31 cellular contexts compared by ENCODE assay signal in the genomic region with DNA sequence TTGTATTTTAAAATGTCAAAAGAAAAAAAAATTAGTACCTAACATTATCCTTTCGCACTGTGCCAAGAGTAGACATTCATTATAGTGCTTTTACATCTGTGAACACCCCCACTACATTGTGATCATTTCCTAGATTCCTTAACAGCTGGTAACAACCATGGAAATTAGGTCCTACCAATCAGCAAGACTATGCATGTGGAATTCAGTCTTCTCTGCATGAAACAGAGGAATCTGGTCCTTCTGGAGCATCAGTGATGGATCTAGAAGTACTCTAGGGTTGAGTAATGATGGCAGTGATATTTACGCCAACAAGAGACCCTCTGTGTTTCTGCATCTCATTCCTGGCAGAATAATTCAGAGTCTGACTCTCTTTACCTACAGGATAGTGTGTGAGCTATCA. TPM values are rescaled to one million over a fixed set of nuclear protein-coding genes. Genes with fewer than 3 reads are reported as not detected.
"Had no signal": no experiment of that assay in that cellular context is flagged by ENCODE, and none has a peak within 500 bp of the region (broad histone marks: within the 10 kb centered on the region; RNA-seq: fewer than 3 reads in every experiment).

No MANE protein-coding gene starts in this region.

- H3K36me3 Mint-ChIP-seq: activated naive CD4-positive, alpha-beta T cell treated with anti-CD3 and anti-CD28 coated beads, Interleukin-2, amount 50 U/mL, for 72 hours had no signal

- DNase-seq: activated CD4-positive, alpha-beta T cell treated with anti-CD3 and anti-CD28 coated beads, Interleukin-2, amount 10 ng/mL, durations not matched to agents 24 days and 14 days; activated CD4-positive, alpha-beta T cell treated with anti-CD3 and anti-CD28 coated beads, Interleukin-2, amount 50 U/mL, for 4 hours; activated CD8-positive, alpha-beta T cell treated with anti-CD3 and anti-CD28 coated beads, Interleukin-2, amount 10 ng/mL, durations not matched to agents 7 days and 5 days; activated gamma-delta T cell treated with Interleukin-2 at 50 U/mL for 16 hours; activated T-cell treated with anti-CD3 and anti-CD28 coated beads, Interleukin-2, amount 50 U/mL, for 4 hours; adrenal gland; anterior cingulate cortex; NCI-H1048; NCI-H146; NCI-H187; NCI-H2029 treated with DMSO at 0.1 percent for 48 hours; NCI-H2107; NCI-H2171; NCI-H510A; NCI-H526; NCI-H748 treated with DMSO at 0.1 percent for 48 hours; NK-92 treated with Interleukin-12 subunit alpha and Interleukin-12 subunit beta, amount 100 ng/mL, for 24 hours; PC-9; SW 1271; T-helper 9 cell had no signal

- H3K4me1 ChIP-seq: adrenal gland had no signal

- H3K4me3 Mint-ChIP-seq: activated CD4-positive, alpha-beta T cell treated with anti-CD3 and anti-CD28 coated beads, Interleukin-2, amount 10 ng/mL, durations not matched to agents 24 days and 14 days; activated CD8-positive, alpha-beta T cell treated with anti-CD3 and anti-CD28 coated beads, Interleukin-2, amount 10 ng/mL, durations not matched to agents 7 days and 5 days; activated naive CD4-positive, alpha-beta T cell treated with anti-CD3 and anti-CD28 coated beads for 36 hours; activated T-cell treated with anti-CD3 and anti-CD28 coated beads, Interleukin-2, amount 50 U/mL, for 4 hours; activated T-helper 1 cell treated with anti-CD3 and anti-CD28 coated beads, Interleukin-12 subunit alpha, Interleukin-12 subunit beta, Interleukin-2, Interleukin-4 antibody, amounts not matched to agents 30 ng/mL and 10 ng/mL and 1 ng/mL, durations not matched to agents 14 hours and 24 hours and 36 hours; central memory CD8-positive, alpha-beta T cell had no signal

- ATAC-seq: activated CD8-positive, alpha-beta T cell treated with anti-CD3 and anti-CD28 coated beads, Interleukin-2, amount 10 ng/mL, durations not matched to agents 7 days and 5 days; K562; Right ventricle myocardium inferior had no signal

- H3K27ac Mint-ChIP-seq: activated CD4-positive, alpha-beta T cell treated with anti-CD3 and anti-CD28 coated beads, Interleukin-2, amount 10 ng/mL, durations not matched to agents 24 days and 14 days; activated CD8-positive, alpha-beta T cell treated with anti-CD3 and anti-CD28 coated beads, Interleukin-2, amount 10 ng/mL, durations not matched to agents 7 days and 5 days; activated naive CD4-positive, alpha-beta T cell treated with anti-CD3 and anti-CD28 coated beads for 36 hours; activated naive CD4-positive, alpha-beta T cell treated with anti-CD3 and anti-CD28 coated beads, Interleukin-2, amount 50 U/mL, for 72 hours; activated T-helper 1 cell treated with anti-CD3 and anti-CD28 coated beads, Interleukin-12 subunit alpha, Interleukin-12 subunit beta, Interleukin-2, Interleukin-4 antibody, amounts not matched to agents 30 ng/mL and 10 ng/mL and 1 ng/mL, durations not matched to agents 14 hours and 24 hours and 36 hours had no signal

- H3K27ac ChIP-seq: adrenal gland, cardiac muscle cell, PC-9, RWPE1, VCaP had no signal

- H3K9me3 Mint-ChIP-seq: activated CD4-positive, alpha-beta T cell treated with anti-CD3 and anti-CD28 coated beads, Interleukin-2, amount 10 ng/mL, durations not matched to agents 24 days and 14 days; activated naive CD4-positive, alpha-beta T cell treated with anti-CD3 and anti-CD28 coated beads for 36 hours; activated naive CD4-positive, alpha-beta T cell treated with anti-CD3 and anti-CD28 coated beads, Interleukin-2, amount 50 U/mL, for 72 hours; activated T-cell treated with anti-CD3 and anti-CD28 coated beads, Interleukin-2, amount 50 U/mL, for 4 hours; activated T-helper 1 cell treated with anti-CD3 and anti-CD28 coated beads, Interleukin-12 subunit alpha, Interleukin-12 subunit beta, Interleukin-2, Interleukin-4 antibody, amounts not matched to agents 30 ng/mL and 10 ng/mL and 1 ng/mL, durations not matched to agents 14 hours and 24 hours and 36 hours; central memory CD8-positive, alpha-beta T cell had no signal

- H3K27me3 ChIP-seq: adrenal gland, cardiac muscle cell had no signal

- H3K4me3 ChIP-seq: adrenal gland, cardiac muscle cell, K562, PC-9 had no signal

- H3K4me1 Mint-ChIP-seq: activated CD4-positive, alpha-beta T cell treated with anti-CD3 and anti-CD28 coated beads, Interleukin-2, amount 10 ng/mL, durations not matched to agents 24 days and 14 days; central memory CD8-positive, alpha-beta T cell had no signal

- H3K9me3 ChIP-seq: adrenal gland had no signal

- H3K36me3 ChIP-seq: adrenal gland, cardiac muscle cell had no signal

RNA-seq across cellular contexts. Expression of a gene that starts 9.4 kb away (rescaled TPM):
- total RNA-seq: activated CD4-positive, alpha-beta T cell treated with anti-CD3 and anti-CD28 coated beads, Interleukin-2, amount 10 ng/mL, durations not matched to agents 24 days and 14 days; activated CD8-positive, alpha-beta T cell treated with anti-CD3 and anti-CD28 coated beads, Interleukin-2, amount 10 ng/mL, durations not matched to agents 7 days and 5 days; activated naive CD4-positive, alpha-beta T cell treated with anti-CD3 and anti-CD28 coated beads for 36 hours; activated naive CD4-positive, alpha-beta T cell treated with anti-CD3 and anti-CD28 coated beads, Interleukin-2, amount 50 U/mL, for 72 hours; activated T-cell treated with anti-CD3 and anti-CD28 coated beads, Interleukin-2, amount 50 U/mL, for 4 hours; activated T-helper 1 cell treated with anti-CD3 and anti-CD28 coated beads, Interleukin-12 subunit alpha, Interleukin-12 subunit beta, Interleukin-2, Interleukin-4 antibody, amounts not matched to agents 30 ng/mL and 10 ng/mL and 1 ng/mL, durations not matched to agents 14 hours and 24 hours and 36 hours; adrenal gland; cardiac muscle cell; K562; M059J; OCI-LY7; PC-9; Right ventricle myocardium inferior had no signal

RNA-seq across cellular contexts. Expression of a gene that starts 14.9 kb away (rescaled TPM):
- total RNA-seq: activated CD4-positive, alpha-beta T cell treated with anti-CD3 and anti-CD28 coated beads, Interleukin-2, amount 10 ng/mL, durations not matched to agents 24 days and 14 days; activated CD8-positive, alpha-beta T cell treated with anti-CD3 and anti-CD28 coated beads, Interleukin-2, amount 10 ng/mL, durations not matched to agents 7 days and 5 days; activated naive CD4-positive, alpha-beta T cell treated with anti-CD3 and anti-CD28 coated beads for 36 hours; activated naive CD4-positive, alpha-beta T cell treated with anti-CD3 and anti-CD28 coated beads, Interleukin-2, amount 50 U/mL, for 72 hours; activated T-cell treated with anti-CD3 and anti-CD28 coated beads, Interleukin-2, amount 50 U/mL, for 4 hours; activated T-helper 1 cell treated with anti-CD3 and anti-CD28 coated beads, Interleukin-12 subunit alpha, Interleukin-12 subunit beta, Interleukin-2, Interleukin-4 antibody, amounts not matched to agents 30 ng/mL and 10 ng/mL and 1 ng/mL, durations not matched to agents 14 hours and 24 hours and 36 hours; adrenal gland; cardiac muscle cell; K562; M059J; OCI-LY7; PC-9; Right ventricle myocardium inferior had no signal

RNA-seq across cellular contexts. Expression of a gene that starts 28.7 kb away (rescaled TPM):
- total RNA-seq: activated CD4-positive, alpha-beta T cell treated with anti-CD3 and anti-CD28 coated beads, Interleukin-2, amount 10 ng/mL, durations not matched to agents 24 days and 14 days; activated CD8-positive, alpha-beta T cell treated with anti-CD3 and anti-CD28 coated beads, Interleukin-2, amount 10 ng/mL, durations not matched to agents 7 days and 5 days; activated naive CD4-positive, alpha-beta T cell treated with anti-CD3 and anti-CD28 coated beads for 36 hours; activated naive CD4-positive, alpha-beta T cell treated with anti-CD3 and anti-CD28 coated beads, Interleukin-2, amount 50 U/mL, for 72 hours; activated T-cell treated with anti-CD3 and anti-CD28 coated beads, Interleukin-2, amount 50 U/mL, for 4 hours; activated T-helper 1 cell treated with anti-CD3 and anti-CD28 coated beads, Interleukin-12 subunit alpha, Interleukin-12 subunit beta, Interleukin-2, Interleukin-4 antibody, amounts not matched to agents 30 ng/mL and 10 ng/mL and 1 ng/mL, durations not matched to agents 14 hours and 24 hours and 36 hours; adrenal gland; cardiac muscle cell; K562; M059J; OCI-LY7; PC-9; Right ventricle myocardium inferior had no signal

RNA-seq across cellular contexts. Expression of a gene that starts 32.7 kb away (rescaled TPM):
- total RNA-seq: activated CD4-positive, alpha-beta T cell treated with anti-CD3 and anti-CD28 coated beads, Interleukin-2, amount 10 ng/mL, durations not matched to agents 24 days and 14 days; activated CD8-positive, alpha-beta T cell treated with anti-CD3 and anti-CD28 coated beads, Interleukin-2, amount 10 ng/mL, durations not matched to agents 7 days and 5 days; activated naive CD4-positive, alpha-beta T cell treated with anti-CD3 and anti-CD28 coated beads for 36 hours; activated naive CD4-positive, alpha-beta T cell treated with anti-CD3 and anti-CD28 coated beads, Interleukin-2, amount 50 U/mL, for 72 hours; activated T-cell treated with anti-CD3 and anti-CD28 coated beads, Interleukin-2, amount 50 U/mL, for 4 hours; activated T-helper 1 cell treated with anti-CD3 and anti-CD28 coated beads, Interleukin-12 subunit alpha, Interleukin-12 subunit beta, Interleukin-2, Interleukin-4 antibody, amounts not matched to agents 30 ng/mL and 10 ng/mL and 1 ng/mL, durations not matched to agents 14 hours and 24 hours and 36 hours; adrenal gland; cardiac muscle cell; K562; M059J; OCI-LY7; PC-9; Right ventricle myocardium inferior had no signal

RNA-seq across cellular contexts. Expression of a gene that starts 32.8 kb away (rescaled TPM):
- total RNA-seq: activated CD4-positive, alpha-beta T cell treated with anti-CD3 and anti-CD28 coated beads, Interleukin-2, amount 10 ng/mL, durations not matched to agents 24 days and 14 days; activated CD8-positive, alpha-beta T cell treated with anti-CD3 and anti-CD28 coated beads, Interleukin-2, amount 10 ng/mL, durations not matched to agents 7 days and 5 days; activated naive CD4-positive, alpha-beta T cell treated with anti-CD3 and anti-CD28 coated beads for 36 hours; activated naive CD4-positive, alpha-beta T cell treated with anti-CD3 and anti-CD28 coated beads, Interleukin-2, amount 50 U/mL, for 72 hours; activated T-cell treated with anti-CD3 and anti-CD28 coated beads, Interleukin-2, amount 50 U/mL, for 4 hours; activated T-helper 1 cell treated with anti-CD3 and anti-CD28 coated beads, Interleukin-12 subunit alpha, Interleukin-12 subunit beta, Interleukin-2, Interleukin-4 antibody, amounts not matched to agents 30 ng/mL and 10 ng/mL and 1 ng/mL, durations not matched to agents 14 hours and 24 hours and 36 hours; adrenal gland; cardiac muscle cell; K562; M059J; OCI-LY7; PC-9; Right ventricle myocardium inferior had no signal
